ENCODE assay signal across 29 cellular contexts in the genomic region with DNA sequence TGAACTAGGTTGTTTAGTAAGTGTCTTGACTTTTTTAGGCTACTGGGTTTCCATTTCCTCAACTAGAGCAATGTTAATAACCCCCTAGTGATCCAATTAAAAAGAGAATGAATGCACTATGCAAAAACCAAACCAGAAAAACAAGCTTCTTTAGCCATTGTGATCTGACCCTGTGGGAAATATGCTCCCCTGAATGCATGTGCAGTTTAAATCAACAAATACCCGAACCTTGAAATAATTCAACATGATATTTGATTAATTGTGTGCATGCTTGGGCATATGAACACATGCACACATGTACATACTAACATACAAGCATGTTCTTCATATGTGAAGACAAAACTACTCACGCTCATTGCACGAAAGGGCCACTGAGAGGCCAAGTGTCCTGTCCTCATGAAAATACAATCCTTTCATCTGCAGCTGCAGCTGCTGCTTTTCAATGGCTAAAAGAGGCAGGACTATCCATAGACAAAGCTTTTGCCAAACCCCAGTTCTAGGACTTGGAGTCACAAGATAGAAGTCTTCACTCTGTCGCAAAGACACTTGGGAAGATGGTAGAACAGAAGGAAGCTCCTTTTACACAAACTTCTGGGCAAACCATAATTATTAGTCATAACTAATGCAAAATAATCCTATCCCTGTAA.
"Had no signal": no experiment of that assay in that cellular context is flagged by ENCODE, and none has a peak within 500 bp of the region (broad histone marks: within the 10 kb centered on the region; RNA-seq: fewer than 3 reads in every experiment).

No MANE protein-coding gene starts in this region.

- H3K36me3 Mint-ChIP-seq: activated naive CD8-positive, alpha-beta T cell treated with anti-CD3 and anti-CD28 coated beads for 36 hours; brain; stimulated activated effector memory CD8-positive, alpha-beta T cell treated with anti-CD3 and anti-CD28 coated beads, Interleukin-12 subunit alpha, Interleukin-12 subunit beta, amount 100 ng/mL, for 72 hours had no signal

- H3K36me3 ChIP-seq: ascending aorta, pancreas, sigmoid colon, thyroid gland, upper lobe of left lung, vagina had no signal

- DNase-seq: activated CD4-positive, alpha-beta T cell treated with anti-CD3 and anti-CD28 coated beads for 48 hours; activated CD4-positive, alpha-beta T cell treated with anti-CD3 and anti-CD28 coated beads, Interleukin-2, amount 50 U/mL, for 48 hours; activated CD8-positive, alpha-beta memory T cell treated with anti-CD3 and anti-CD28 coated beads for 24 hours; activated effector memory CD4-positive, alpha-beta T cell treated with anti-CD3 and anti-CD28 coated beads, Interleukin-2, amount 50 U/mL, for 16 hours; activated naive CD4-positive, alpha-beta T cell treated with anti-CD3 and anti-CD28 coated beads for 36 hours; activated naive CD8-positive, alpha-beta T cell treated with anti-CD3 and anti-CD28 coated beads for 36 hours; cortex of kidney; effector memory CD8-positive, alpha-beta T cell; foreskin fibroblast; hippocampal formation; islet precursor cell; left ventricle myocardium superior; nucleus accumbens; pancreas; psoas muscle; sigmoid colon; small intestine; stimulated activated CD4-positive, alpha-beta T cell treated with anti-CD3 and anti-CD28 coated beads, Interleukin-4, amount 100 ng/mL, for 24 hours; T-helper 1 cell; thyroid gland; upper lobe of left lung had no signal

- H3K27me3 ChIP-seq: ascending aorta, pancreas, sigmoid colon, thyroid gland, upper lobe of left lung, vagina had no signal

- H3K9me3 Mint-ChIP-seq: activated naive CD4-positive, alpha-beta T cell treated with anti-CD3 and anti-CD28 coated beads for 36 hours; activated naive CD8-positive, alpha-beta T cell treated with anti-CD3 and anti-CD28 coated beads for 36 hours; nephron; stimulated activated naive CD8-positive, alpha-beta T cell treated with anti-CD3 and anti-CD28 coated beads, Interleukin-15, Interleukin-2, amounts not matched to agents 100 ng/mL and 50 ng/mL, for 24 hours; T-helper 2 cell treated with Interferon-gamma antibody and Interleukin-4, amounts not matched to agents 5 μg/mL and 100 μg/mL, for 36 hours had no signal

- H3K27me3 Mint-ChIP-seq: activated naive CD8-positive, alpha-beta T cell treated with anti-CD3 and anti-CD28 coated beads for 36 hours; brain; effector memory CD8-positive, alpha-beta T cell had no signal

- H3K4me1 ChIP-seq: ascending aorta, pancreas, psoas muscle, sigmoid colon, thyroid gland, upper lobe of left lung, vagina had no signal

- H3K4me1 Mint-ChIP-seq: activated naive CD8-positive, alpha-beta T cell treated with anti-CD3 and anti-CD28 coated beads for 36 hours; nephron; stimulated activated effector memory CD8-positive, alpha-beta T cell treated with anti-CD3 and anti-CD28 coated beads, Interleukin-12 subunit alpha, Interleukin-12 subunit beta, amount 100 ng/mL, for 72 hours had no signal

- ATAC-seq: effector memory CD8-positive, alpha-beta T cell; esophagus mucosa; left ventricle myocardium superior; pancreas; psoas muscle; stimulated activated effector memory CD8-positive, alpha-beta T cell treated with anti-CD3 and anti-CD28 coated beads, Interleukin-12 subunit alpha, Interleukin-12 subunit beta, amount 100 ng/mL, for 72 hours had no signal

- H3K4me3 ChIP-seq: ascending aorta, pancreas, psoas muscle, sigmoid colon, thyroid gland, upper lobe of left lung, vagina had no signal

- H3K4me3 Mint-ChIP-seq: activated naive CD4-positive, alpha-beta T cell treated with anti-CD3 and anti-CD28 coated beads for 36 hours; activated naive CD8-positive, alpha-beta T cell treated with anti-CD3 and anti-CD28 coated beads for 36 hours; brain; effector memory CD8-positive, alpha-beta T cell; nephron; stimulated activated effector memory CD8-positive, alpha-beta T cell treated with anti-CD3 and anti-CD28 coated beads, Interleukin-12 subunit alpha, Interleukin-12 subunit beta, amount 100 ng/mL, for 72 hours; stimulated activated naive CD8-positive, alpha-beta T cell treated with anti-CD3 and anti-CD28 coated beads, Interleukin-15, Interleukin-2, amounts not matched to agents 100 ng/mL and 50 ng/mL, for 24 hours; T-helper 2 cell treated with Interferon-gamma antibody and Interleukin-4, amounts not matched to agents 5 μg/mL and 100 μg/mL, for 36 hours had no signal

- H3K27ac ChIP-seq: ascending aorta, pancreas, psoas muscle, sigmoid colon, thyroid gland, upper lobe of left lung, vagina had no signal

- H3K27ac Mint-ChIP-seq: activated naive CD4-positive, alpha-beta T cell treated with anti-CD3 and anti-CD28 coated beads for 36 hours; activated naive CD8-positive, alpha-beta T cell treated with anti-CD3 and anti-CD28 coated beads for 36 hours; effector memory CD8-positive, alpha-beta T cell; nephron; stimulated activated effector memory CD8-positive, alpha-beta T cell treated with anti-CD3 and anti-CD28 coated beads, Interleukin-12 subunit alpha, Interleukin-12 subunit beta, amount 100 ng/mL, for 72 hours; stimulated activated naive CD8-positive, alpha-beta T cell treated with anti-CD3 and anti-CD28 coated beads, Interleukin-15, Interleukin-2, amounts not matched to agents 100 ng/mL and 50 ng/mL, for 24 hours; T-helper 2 cell treated with Interferon-gamma antibody and Interleukin-4, amounts not matched to agents 5 μg/mL and 100 μg/mL, for 36 hours had no signal

- H3K9me3 ChIP-seq: ascending aorta, pancreas, psoas muscle, sigmoid colon, thyroid gland, upper lobe of left lung, vagina had no signal
